ENCODE assay signal across 9 cellular contexts in the genomic region with DNA sequence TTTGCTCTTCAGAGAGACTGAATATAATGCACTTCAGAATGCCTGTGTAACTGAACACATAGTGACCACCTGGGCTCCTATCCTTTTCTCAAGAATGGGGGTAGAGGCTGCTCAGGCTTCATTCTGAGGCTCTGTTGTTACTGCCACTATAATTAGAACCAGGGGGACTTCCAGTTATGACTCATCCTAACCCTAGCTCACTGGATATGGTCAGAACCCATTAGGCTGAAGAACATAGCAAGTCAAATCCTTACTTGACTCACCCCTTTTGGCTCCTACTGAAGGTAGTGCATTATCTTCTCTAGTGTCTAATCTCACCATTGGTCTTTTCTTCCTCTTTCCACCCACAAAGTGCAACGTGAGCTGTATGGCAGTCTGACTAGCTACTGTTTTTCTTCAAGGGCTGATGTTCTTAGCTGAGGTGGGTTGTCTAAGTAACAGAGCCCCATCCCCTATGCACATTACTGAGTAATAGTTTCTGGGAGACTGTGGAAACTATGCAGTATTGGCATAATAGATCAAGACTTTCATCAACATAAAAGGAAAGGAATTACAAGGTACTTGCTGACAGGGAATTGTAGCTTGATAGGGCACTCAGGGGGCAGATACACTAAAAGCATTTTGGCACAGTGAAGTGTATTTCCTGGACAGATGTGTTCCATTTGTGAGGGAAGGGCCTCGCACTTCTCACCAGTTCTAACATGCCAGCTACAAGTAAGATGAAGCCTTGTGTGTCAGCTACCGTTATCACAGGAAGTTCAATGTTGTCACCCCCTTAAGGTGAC.
DNase-seq lines count a peak whose midpoint lies in the region; ATAC-seq, FAIRE-seq and TF ChIP-seq lines count a peak whose summit lies in the region.
"Had no signal": no experiment of that assay in that cellular context is flagged by ENCODE, and none has a peak within 500 bp of the region (broad histone marks: within the 10 kb centered on the region; RNA-seq: fewer than 3 reads in every experiment).

No MANE protein-coding gene starts in this region.

- DNase-seq in BJ (ENCODE audit: low read depth) (peak; percentile 55), OCI-M1 (lab: John Stamatoyannopoulos, UW) (peak; percentile 73), fibroblast of lung (ENCODE audit: low read depth in 2 of 2) (peak; percentile 63 to 99), frontal cortex (ENCODE audit: low spot score in 2 of 2) (no peak), SIG-M5 (lab: John Stamatoyannopoulos, UW) (no peak)
- DNase-seq: right lobe of liver had no signal

- FAIRE-seq in frontal cortex (lab: Jason Lieb, UNC), result no peak

- TF ChIP-seq CTCF in BJ (IDR thresholded peaks at IDR 0.05; ENCODE audit: insufficient read depth, low read depth, low read length) (no peak), fibroblast of lung (conservative IDR thresholded peaks at IDR 0.05 in 1 of 2, IDR thresholded peaks at IDR 0.05 in 1 of 2; ENCODE audit: low read depth in 1 of 2, low read length in 2 of 2) (no peak)

- H3K27ac ChIP-seq in fibroblast of lung (ENCODE audit: insufficient read depth, low read length), result peak overlapping the region; percentile 12
- H3K27ac ChIP-seq: right lobe of liver had no signal

- no peaks in the 10 kb centered on the region for H4K20me1 ChIP-seq in fibroblast of lung (ENCODE audit: control insufficient read depth, extremely low read depth, insufficient read depth, low read length)

- H3K4me1 Mint-ChIP-seq in stimulated activated naive CD8-positive, alpha-beta T cell treated with anti-CD3 and anti-CD28 coated beads, Interleukin-15, Interleukin-2, amounts not matched to agents 100 ng/mL and 50 ng/mL, for 24 hours (ENCODE audit: low read depth), result peaks cover 38% of the 10 kb centered on the region

- no peak overlapping the region for H3K4me2 ChIP-seq in fibroblast of lung (ENCODE audit: extremely low read depth, insufficient read depth, low read length)

- H3K9me3 Mint-ChIP-seq in stimulated activated naive CD8-positive, alpha-beta T cell treated with anti-CD3 and anti-CD28 coated beads, Interleukin-15, Interleukin-2, amounts not matched to agents 100 ng/mL and 50 ng/mL, for 24 hours, result peaks cover 8% of the 10 kb centered on the region

- ATAC-seq in GM18868 (IDR thresholded peaks at IDR 0.05; ENCODE audit: unreplicated experiment) (peak; percentile 95), HG03045 (IDR thresholded peaks at IDR 0.05; ENCODE audit: unreplicated experiment) (peak; percentile 94)

- POLR2A ChIA-PET in BJ (lab: Charles Lee), result no interaction called here

- no peak overlapping the region for H2AFZ ChIP-seq in fibroblast of lung (ENCODE audit: low read length)

- peaks cover 3% of the 10 kb centered on the region for H3K27me3 Mint-ChIP-seq in stimulated activated naive CD8-positive, alpha-beta T cell treated with anti-CD3 and anti-CD28 coated beads, Interleukin-15, Interleukin-2, amounts not matched to agents 100 ng/mL and 50 ng/mL, for 24 hours

- no peaks in the 10 kb centered on the region for H3K36me3 Mint-ChIP-seq in stimulated activated naive CD8-positive, alpha-beta T cell treated with anti-CD3 and anti-CD28 coated beads, Interleukin-15, Interleukin-2, amounts not matched to agents 100 ng/mL and 50 ng/mL, for 24 hours (ENCODE audit: low read depth)

- no peaks in the 10 kb centered on the region for H3K79me2 ChIP-seq in fibroblast of lung (ENCODE audit: control insufficient read depth, insufficient read depth, low read length)

- peak overlapping the region; percentile 25 for H3K4me3 Mint-ChIP-seq in stimulated activated naive CD8-positive, alpha-beta T cell treated with anti-CD3 and anti-CD28 coated beads, Interleukin-15, Interleukin-2, amounts not matched to agents 100 ng/mL and 50 ng/mL, for 24 hours

- no peak overlapping the region for H3K9ac ChIP-seq in fibroblast of lung (ENCODE audit: insufficient read depth, low read length)

- CTCF ChIA-PET in BJ (lab: Yijun Ruan, JAX), result interaction anchor here (0.9 to 1.0 kb wide), 2 partner anchors 10 to 15 kb away, joined by 3 read pairs; no protein-coding TSS in a partner anchor

- H3K36me3 ChIP-seq in BJ (ENCODE audit: control insufficient read depth, insufficient read depth, low read length) (no peaks in the 10 kb centered on the region), fibroblast of lung (ENCODE audit: control insufficient read depth, insufficient read depth, low read length) (no peaks in the 10 kb centered on the region)
- H3K36me3 ChIP-seq: right lobe of liver had no signal

- peak overlapping the region; percentile 85 for H3K27ac Mint-ChIP-seq in stimulated activated naive CD8-positive, alpha-beta T cell treated with anti-CD3 and anti-CD28 coated beads, Interleukin-15, Interleukin-2, amounts not matched to agents 100 ng/mL and 50 ng/mL, for 24 hours

- no peaks in the 10 kb centered on the region for H3K9me3 ChIP-seq in fibroblast of lung (ENCODE audit: control insufficient read depth, insufficient read depth, low read depth, low read length)
- H3K9me3 ChIP-seq: right lobe of liver had no signal

- no peak overlapping the region for H3K4me3 ChIP-seq in BJ (ENCODE audit: low read depth, low read length)
- no peak overlapping the region for H3K4me3 ChIP-seq in fibroblast of lung (replicated peaks in 1 of 4; ENCODE audit: control extremely low read depth in 1 of 4, insufficient read depth in 1 of 4, low read depth in 3 of 4, low read length in 4 of 4)
- H3K4me3 ChIP-seq: right lobe of liver had no signal

- peaks cover 10% of the 10 kb centered on the region for H3K4me1 ChIP-seq in fibroblast of lung (ENCODE audit: control insufficient read depth, extremely low read depth, insufficient read depth, low read length)

- H3K27me3 ChIP-seq in BJ (ENCODE audit: control insufficient read depth, insufficient read depth, low read length), result no peaks in the 10 kb centered on the region
- no peaks in the 10 kb centered on the region for H3K27me3 ChIP-seq in fibroblast of lung (ENCODE audit: control insufficient read depth, insufficient read depth, low read length)
- H3K27me3 ChIP-seq: right lobe of liver had no signal

Comparison
In these comparisons a context has a peak if more than half of its experiments do, and no peak if none do; other contexts are left out.
1. DNase-seq: peak in BJ (single experiment), OCI-M1 (single experiment) and fibroblast of lung (2 of 2); none in frontal cortex (0 of 2) and SIG-M5 (single experiment).